ENCODE assay signal across 8 cellular contexts in genomic region chr3:139934557-139935070, GRCh38.
DNase-seq lines count a peak whose midpoint lies in the region; ATAC-seq, FAIRE-seq and TF ChIP-seq lines count a peak whose summit lies in the region.

No MANE protein-coding gene starts in this region.

- no peak overlapping the region for H3K27ac Mint-ChIP-seq in stimulated activated memory B cell treated with anti-CD40 and anti-IgM and Interleukin-4, amounts not matched to agents 10 μg/mL and 1 μg/mL and 100 μg/mL, for 72 hours

- DNase-seq in 8988T (peak; percentile 58), NCI-H2107 treated with DMSO at 0.1 percent for 48 hours (lab: John Stamatoyannopoulos, UW; ENCODE audit: unreplicated experiment) (peak; percentile 79), cerebellar cortex (ENCODE audit: low spot score) (peak; percentile 36), kidney tubule cell (ENCODE audit: low spot score) (peak; percentile 77), RCC 7860 (ENCODE audit: low spot score) (no peak)

- ATAC-seq in GM18868 (IDR thresholded peaks at IDR 0.05; ENCODE audit: unreplicated experiment) = peak; percentile 69
- peak; percentile 11 for ATAC-seq in stimulated activated memory B cell treated with anti-CD40 and anti-IgM and Interleukin-4, amounts not matched to agents 10 μg/mL and 1 μg/mL and 100 μg/mL, for 72 hours
- ATAC-seq in GM18505 (IDR thresholded peaks at IDR 0.05; ENCODE audit: unreplicated experiment) = no peak

- H3K4me1 Mint-ChIP-seq in stimulated activated memory B cell treated with anti-CD40 and anti-IgM and Interleukin-4, amounts not matched to agents 10 μg/mL and 1 μg/mL and 100 μg/mL, for 72 hours = peaks cover 18% of the 10 kb centered on the region

- no peak overlapping the region for H3K4me3 Mint-ChIP-seq in stimulated activated memory B cell treated with anti-CD40 and anti-IgM and Interleukin-4, amounts not matched to agents 10 μg/mL and 1 μg/mL and 100 μg/mL, for 72 hours

- H3K36me3 Mint-ChIP-seq in stimulated activated memory B cell treated with anti-CD40 and anti-IgM and Interleukin-4, amounts not matched to agents 10 μg/mL and 1 μg/mL and 100 μg/mL, for 72 hours = no peaks in the 10 kb centered on the region

- H3K9me3 Mint-ChIP-seq in stimulated activated memory B cell treated with anti-CD40 and anti-IgM and Interleukin-4, amounts not matched to agents 10 μg/mL and 1 μg/mL and 100 μg/mL, for 72 hours = no peaks in the 10 kb centered on the region

- FAIRE-seq in RCC 7860 (lab: Jason Lieb, UNC) = no peak

- TF ChIP-seq POLR2A in GM18505 (IDR thresholded peaks at IDR 0.05; ENCODE audit: borderline replicate concordance, extremely low read depth, insufficient read depth, insufficient read length) = no peak

- H3K27me3 Mint-ChIP-seq in stimulated activated memory B cell treated with anti-CD40 and anti-IgM and Interleukin-4, amounts not matched to agents 10 μg/mL and 1 μg/mL and 100 μg/mL, for 72 hours = peaks cover 34% of the 10 kb centered on the region
